In genomic region chr17:30415491-30415890, GRCh38 we compare ENCODE assay signal across 19 cellular contexts. TPM values are rescaled to one million over a fixed set of nuclear protein-coding genes. Genes with fewer than 3 reads are reported as not detected.
DNase-seq lines count a peak whose midpoint lies in the region; ATAC-seq and TF ChIP-seq lines count a peak whose summit lies in the region.
"Had no signal": no experiment of that assay in that cellular context is flagged by ENCODE, and none has a peak within 500 bp of the region (broad histone marks: within the 10 kb centered on the region; RNA-seq: fewer than 3 reads in every experiment).

No MANE protein-coding gene starts in this region.

- no peaks in the 10 kb centered on the region for H3K27me3 ChIP-seq in adipocyte (replicated peaks; ENCODE audit: control insufficient read depth, insufficient read depth, low read length)
- H3K27me3 ChIP-seq: Peyer's patch had no signal

- no peak for ATAC-seq in GM18873 (IDR thresholded peaks at IDR 0.05; ENCODE audit: low FRiP score, unreplicated experiment)
- no peak for ATAC-seq in HG02885 (IDR thresholded peaks at IDR 0.05; ENCODE audit: poor library complexity, unreplicated experiment)

- DNase-seq in EL (peak; percentile 44), HFFc6 (peak; percentile 41), adipocyte (ENCODE audit: low read depth) (peak; percentile 16), iris pigment epithelial cell (ENCODE audit: low read depth) (peak; percentile 31), coronary artery (ENCODE audit: low spot score) (no peak), middle frontal gyrus (ENCODE audit: extremely low spot score, low spot score) (no peak)
- DNase-seq: DND-41, GF-D8, KBM-7, NCI-H1105 treated with DMSO at 0.1 percent for 48 hours, NCI-H1694, NCI-H2081 treated with DMSO at 0.1 percent for 48 hours, Peyer's patch, SHP77, T-helper 1 cell had no signal

- H3K27ac ChIP-seq in coronary artery, result no peak overlapping the region
- H3K27ac ChIP-seq: C4-2B, Peyer's patch, SK-N-MC had no signal

- TF ChIP-seq CTCF in HFFc6 (IDR thresholded peaks at IDR 0.05) (no peak), coronary artery (IDR thresholded peaks at IDR 0.05) (no peak)

- H3K4me3 ChIP-seq in adipocyte (ENCODE audit: low read length) (no peak overlapping the region), coronary artery (no peak overlapping the region)
- H3K4me3 ChIP-seq: Peyer's patch, SK-N-MC had no signal

- H3K36me3 Mint-ChIP-seq in HFFc6 (ENCODE audit: low read depth), result peaks cover 27% of the 10 kb centered on the region

- peaks cover 35% of the 10 kb centered on the region for H3K4me1 Mint-ChIP-seq in HFFc6 (ENCODE audit: low read depth)

- H3K9me3 ChIP-seq in adipocyte (ENCODE audit: control insufficient read depth, low read length), result no peaks in the 10 kb centered on the region
- H3K9me3 ChIP-seq: Peyer's patch had no signal

- no peaks in the 10 kb centered on the region for H3K4me1 ChIP-seq in adipocyte (ENCODE audit: control insufficient read depth, insufficient read depth, low read length)
- H3K4me1 ChIP-seq: Peyer's patch had no signal

- H3K9me3 Mint-ChIP-seq in HFFc6, result no peaks in the 10 kb centered on the region

- peaks cover 1% of the 10 kb centered on the region; the same call in 1 of the 2 replicates for H3K27me3 Mint-ChIP-seq in HFFc6 (ENCODE audit: insufficient read depth)

- H3K4me3 Mint-ChIP-seq in HFFc6, result no peak overlapping the region

- H3K9ac ChIP-seq in adipocyte (ENCODE audit: low read length), result no peak overlapping the region

- H3K27ac Mint-ChIP-seq in HFFc6, result no peak overlapping the region; the same call in 1 of the 2 replicates

- no peaks in the 10 kb centered on the region for H3K36me3 ChIP-seq in adipocyte (ENCODE audit: control insufficient read depth, insufficient read depth, low read length, severe bottlenecking)
- H3K36me3 ChIP-seq: Peyer's patch had no signal

RNA-seq across cellular contexts. Expression of gene CPD, which starts 36.8 kb away (rescaled TPM):
- 10 to 100 TPM; 45.9 to 57.4 (median 49.7) TPM for total RNA-seq in HFFc6 (2021; fragmentation: NEBNext Ultra II Directional; extraction: Animal tissue kit (Norgen Biotek cat#: 25700))

Comparison
In these comparisons a context has a peak if more than half of its experiments do, and no peak if none do; other contexts are left out.
1. DNase-seq: peak in EL (single experiment), HFFc6 (single experiment), adipocyte (single experiment) and iris pigment epithelial cell (single experiment); none in coronary artery (single experiment) and middle frontal gyrus (single experiment).